Comparison of ENCODE assay signal across 1 cellular context in genomic region chr10:132371641-132372081, GRCh38.
TF ChIP-seq lines count a peak whose summit lies in the region.

No MANE protein-coding gene starts in this region.

TF ChIP-seq in HepG2, 621 proteins besides CTCF, POLR2A, EP300 and RAD21 (continued from another document and continues in another):
- TF ChIP-seq ZEB1 (IDR thresholded peaks at IDR 0.05; ENCODE audit: insufficient replicate concordance, low read depth): no peak
- no peak for TF ChIP-seq HBP1 (CRISPR knock-in tag; IDR thresholded peaks at IDR 0.05; ENCODE audit: low read depth)
- TF ChIP-seq ARID3A (IDR thresholded peaks at IDR 0.05; ENCODE audit: low read depth, low read length): no peak
- no peak for TF ChIP-seq GTF2F1 (IDR thresholded peaks at IDR 0.05; ENCODE audit: low read length)
- no peak for TF ChIP-seq WIZ (CRISPR knock-in tag; IDR thresholded peaks at IDR 0.05)
- no peak for TF ChIP-seq ZNF468 (CRISPR knock-in tag; IDR thresholded peaks at IDR 0.05)
- no peak for TF ChIP-seq CREBL2 (CRISPR knock-in tag; IDR thresholded peaks at IDR 0.05; ENCODE audit: borderline replicate concordance)
- no peak for TF ChIP-seq GABPA (IDR thresholded peaks at IDR 0.05; ENCODE audit: low read depth, low read length)
- 0 out of 2 replicates have a peak, but pooled peaks have one; percentile 16 for TF ChIP-seq GABPA (CRISPR knock-in tag; IDR thresholded peaks at IDR 0.05; ENCODE audit: low read depth)
- no peak for TF ChIP-seq PRMT3 (CRISPR knock-in tag; IDR thresholded peaks at IDR 0.05; ENCODE audit: borderline replicate concordance, low read depth)
- no peak for TF ChIP-seq GFI1 (CRISPR knock-in tag; IDR thresholded peaks at IDR 0.05; ENCODE audit: borderline replicate concordance)
- no peak for TF ChIP-seq SNRNP70 (IDR thresholded peaks at IDR 0.05; ENCODE audit: low read depth, low read length)
- no peak for TF ChIP-seq ZNF891 (CRISPR knock-in tag; IDR thresholded peaks at IDR 0.05)
- TF ChIP-seq AFF4 (CRISPR knock-in tag; IDR thresholded peaks at IDR 0.05): no peak
- TF ChIP-seq MAX (IDR thresholded peaks at IDR 0.05): peak; percentile 36; the same call in 1 of the 2 replicates
- TF ChIP-seq ZNF136 (CRISPR knock-in tag; IDR thresholded peaks at IDR 0.05; ENCODE audit: low read depth): no peak
- peak; percentile 39; the same call in 1 of the 2 replicates for TF ChIP-seq RCOR2 (CRISPR knock-in tag; IDR thresholded peaks at IDR 0.05)
- TF ChIP-seq ZNF232 (CRISPR knock-in tag; IDR thresholded peaks at IDR 0.05; ENCODE audit: borderline replicate concordance): no peak
- no peak for TF ChIP-seq ZNF780A (CRISPR knock-in tag; IDR thresholded peaks at IDR 0.05)
- TF ChIP-seq ZNF276 (CRISPR knock-in tag; IDR thresholded peaks at IDR 0.05; ENCODE audit: low read depth): no peak
- TF ChIP-seq HOXA7 (CRISPR knock-in tag; IDR thresholded peaks at IDR 0.05): no peak
- TF ChIP-seq ZNF672 (CRISPR knock-in tag; IDR thresholded peaks at IDR 0.05): no peak
- TF ChIP-seq ZNF234 (CRISPR knock-in tag; conservative IDR thresholded peaks at IDR 0.05): no peak
- no peak for TF ChIP-seq GPBP1L1 (CRISPR knock-in tag; IDR thresholded peaks at IDR 0.05)
- no peak for TF ChIP-seq MBD4 (IDR thresholded peaks at IDR 0.05; ENCODE audit: borderline replicate concordance, low read length)
- no peak for TF ChIP-seq TFE3 (CRISPR knock-in tag; IDR thresholded peaks at IDR 0.05)
- no peak for TF ChIP-seq MAFG (CRISPR knock-in tag; IDR thresholded peaks at IDR 0.05)
- TF ChIP-seq BORCS8-MEF2B (CRISPR knock-in tag; IDR thresholded peaks at IDR 0.05): no peak
- TF ChIP-seq SIX1 (CRISPR knock-in tag; IDR thresholded peaks at IDR 0.05; ENCODE audit: borderline replicate concordance): no peak
- TF ChIP-seq THRA (CRISPR knock-in tag; IDR thresholded peaks at IDR 0.05; ENCODE audit: borderline replicate concordance): no peak
- no peak for TF ChIP-seq KLF9 (CRISPR knock-in tag; IDR thresholded peaks at IDR 0.05; ENCODE audit: low read depth)
- no peak for TF ChIP-seq ZNF225 (CRISPR knock-in tag; IDR thresholded peaks at IDR 0.05)
- no peak for TF ChIP-seq ZNF784 (CRISPR knock-in tag; IDR thresholded peaks at IDR 0.05; ENCODE audit: borderline replicate concordance)
- TF ChIP-seq ZMYM3 (CRISPR knock-in tag; IDR thresholded peaks at IDR 0.05): peak; percentile 97
- no peak for TF ChIP-seq NCOA2 (CRISPR knock-in tag; IDR thresholded peaks at IDR 0.05)
- TF ChIP-seq RBFOX2 (IDR thresholded peaks at IDR 0.05; ENCODE audit: low read depth, low read length): no peak
- no peak for TF ChIP-seq KAT7 (CRISPR knock-in tag; IDR thresholded peaks at IDR 0.05; ENCODE audit: borderline replicate concordance)
- no peak for TF ChIP-seq CHCHD3 (CRISPR knock-in tag; IDR thresholded peaks at IDR 0.05)
- no peak for TF ChIP-seq ZNF576 (CRISPR knock-in tag; IDR thresholded peaks at IDR 0.05)
- no peak for TF ChIP-seq ZNF235 (CRISPR knock-in tag; IDR thresholded peaks at IDR 0.05; ENCODE audit: borderline replicate concordance)
- no peak for TF ChIP-seq MTF2 (CRISPR knock-in tag; IDR thresholded peaks at IDR 0.05; ENCODE audit: borderline replicate concordance)
- no peak for TF ChIP-seq ZNF644 (CRISPR knock-in tag; IDR thresholded peaks at IDR 0.05; ENCODE audit: low read depth)
- no peak for TF ChIP-seq DZIP1 (CRISPR knock-in tag; IDR thresholded peaks at IDR 0.05)
- TF ChIP-seq TFDP1 (CRISPR knock-in tag; IDR thresholded peaks at IDR 0.05; ENCODE audit: borderline replicate concordance): 0 out of 2 replicates have a peak, but pooled peaks have one; percentile 20
- no peak for TF ChIP-seq ZNF264 (CRISPR knock-in tag; IDR thresholded peaks at IDR 0.05)
- no peak for TF ChIP-seq ATF3 (CRISPR knock-in tag; IDR thresholded peaks at IDR 0.05)
